ENCODE assay signal across 20 cellular contexts in the genomic region with DNA sequence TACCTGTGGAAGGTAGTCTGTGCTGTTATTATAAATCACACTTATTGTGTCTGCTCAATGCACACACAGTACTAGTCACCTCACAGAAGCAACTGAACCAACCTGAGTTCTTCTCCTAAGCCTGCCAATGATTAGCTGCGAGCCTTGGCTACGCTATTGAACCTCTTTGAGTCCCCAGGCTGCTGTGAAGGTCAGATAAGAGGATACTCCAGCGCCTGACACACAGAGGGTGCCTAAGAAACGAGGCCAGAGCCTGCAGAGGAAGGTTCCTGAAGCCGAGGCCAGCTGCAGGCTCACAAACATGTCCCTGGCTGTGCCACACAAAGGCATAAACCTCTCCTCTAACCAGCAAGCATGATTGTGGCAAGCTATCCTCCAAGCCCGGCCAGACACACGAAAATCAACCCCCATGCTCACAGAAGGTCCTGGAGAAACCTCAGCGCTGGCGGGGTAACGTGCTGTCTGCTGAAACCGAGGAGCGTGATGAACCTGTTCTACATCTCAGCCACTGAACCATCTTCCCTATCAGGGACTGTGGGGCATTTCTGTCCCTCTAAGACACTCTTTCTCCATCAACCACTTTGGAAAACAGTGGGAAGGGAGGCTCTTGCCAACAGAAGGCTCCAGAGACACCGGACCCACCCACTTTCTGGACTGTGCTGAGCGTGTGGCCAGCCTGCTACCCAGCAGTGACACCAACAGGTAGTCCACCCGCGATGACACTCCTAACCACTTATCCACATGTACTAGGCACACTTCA. TPM values are rescaled to one million over a fixed set of nuclear protein-coding genes. Genes with fewer than 3 reads are reported as not detected.
DNase-seq lines count a peak whose midpoint lies in the region; ATAC-seq and TF ChIP-seq lines count a peak whose summit lies in the region.
"Had no signal": no experiment of that assay in that cellular context is flagged by ENCODE, and none has a peak within 500 bp of the region (broad histone marks: within the 10 kb centered on the region; RNA-seq: fewer than 3 reads in every experiment).

No MANE protein-coding gene starts in this region.

- H3K4me1 ChIP-seq in PC-9 (replicated peaks; ENCODE audit: insufficient read depth) (peaks cover 29% of the 10 kb centered on the region), body of pancreas (peaks cover 43% of the 10 kb centered on the region), right atrium auricular region (peaks cover 0 to 53% of the 10 kb centered on the region in 2 donors)

- H3K36me3 ChIP-seq in PC-9 (ENCODE audit: low read depth) = peaks cover 12% of the 10 kb centered on the region
- peaks cover 0 to 3% of the 10 kb centered on the region in 2 donors for H3K36me3 ChIP-seq in body of pancreas (replicated peaks in 1 of 2; ENCODE audit: insufficient read depth in 1 of 2, low read depth in 2 of 2)
- peaks cover 20% of the 10 kb centered on the region for H3K36me3 ChIP-seq in right atrium auricular region
- H3K36me3 ChIP-seq: ovary had no signal

- peaks cover 46% of the 10 kb centered on the region for H3K79me2 ChIP-seq in PC-9 (ENCODE audit: low read depth)

- no peaks in the 10 kb centered on the region for H3K9me2 ChIP-seq in PC-9 (ENCODE audit: insufficient read depth)

- H3K4me3 ChIP-seq in PC-9 (no peak overlapping the region), body of pancreas (no peak overlapping the region), right atrium auricular region (no peak overlapping the region)
- H3K4me3 ChIP-seq: gastroesophageal sphincter, GM12878, ovary had no signal

- DNase-seq in PC-9 (no peak), body of pancreas (peak in 3 of 4 donors; percentile 51 to 62 (median 61)), right atrium auricular region (ENCODE audit: low spot score) (no peak), substantia nigra (lab: John Stamatoyannopoulos, UW) (peak in 5 of 49 donors; percentile 27 to 34 (median 28)), GF-D8 (lab: John Stamatoyannopoulos, UW) (no peak), NCI-H69 (lab: John Stamatoyannopoulos, UW) (no peak)
- DNase-seq: activated CD4-positive, alpha-beta T cell treated with anti-CD3 and anti-CD28 coated beads, Interleukin-2, amount 50 U/mL, for 48 hours; activated naive CD4-positive, alpha-beta T cell treated with anti-CD3 and anti-CD28 coated beads, Interleukin-2, amount 10 ng/mL, durations not matched to agents 7 days and 5 days; activated T-cell treated with anti-CD3 and anti-CD28 coated beads, Interleukin-2, amount 50 U/mL, for 1 hour; cortex of kidney; NCI-H2227 treated with DMSO at 0.1 percent for 48 hours; NK-92 treated with Interleukin-12 subunit alpha and Interleukin-12 subunit beta, amount 100 ng/mL, for 24 hours; ovary; stimulated activated CD4-positive, alpha-beta T cell treated with anti-CD3 and anti-CD28 coated beads, Interleukin-4, amount 100 ng/mL, for 1 hour; T-helper 1 cell had no signal

- H2AFZ ChIP-seq in PC-9 = no peak overlapping the region

- no peak for TF ChIP-seq POLR2A in body of pancreas (IDR thresholded peaks at IDR 0.05)

- CTCF ChIA-PET in PC-9 (lab: Charles Lee) = no interaction called here

- POLR2A ChIA-PET in PC-9 (lab: Charles Lee; ENCODE audit: unreplicated experiment) = interaction anchor here (0.6 kb wide), 1 partner anchor 331 kb away, joined by 7 read pairs; no protein-coding TSS in a partner anchor

- peaks cover 30% of the 10 kb centered on the region for H3F3A ChIP-seq in PC-9 (ENCODE audit: insufficient read depth, low read depth)

- TF ChIP-seq CTCF in PC-9 (conservative IDR thresholded peaks at IDR 0.05) = no peak
- no peak for TF ChIP-seq CTCF in body of pancreas (IDR thresholded peaks at IDR 0.05)
- TF ChIP-seq CTCF in right atrium auricular region (IDR thresholded peaks at IDR 0.05) = no peak

- H4K20me1 ChIP-seq in PC-9 (ENCODE audit: insufficient read depth) = no peaks in the 10 kb centered on the region; the same call in 1 of the 2 replicates

- H3K27ac ChIP-seq in PC-9 (0 out of 2 replicates have a peak overlapping the region, but pooled peaks have one; percentile 76), body of pancreas (peak overlapping the region; percentile 21 to 63 (median 48)), right atrium auricular region (peak overlapping the region; percentile 9 to 36), substantia nigra (ENCODE audit: low read depth, low read length, poor library complexity, severe bottlenecking) (peak overlapping the region; percentile 69)
- H3K27ac ChIP-seq: epithelial cell of prostate, gastroesophageal sphincter, ovary, VCaP had no signal

- ATAC-seq in body of pancreas (peak; percentile 49), HG03469 (IDR thresholded peaks at IDR 0.05; ENCODE audit: unreplicated experiment) (no peak)
- ATAC-seq: gastroesophageal sphincter, GM12878 had no signal

- no TSS peak for BruUV-seq in PC-9 (replicated peaks; lab: Mats Ljungman, UMichigan)

- 52 to 54% methylated on average over 14 to 16 of the region's 16 CpGs for WGBS in body of pancreas, 2 donors

- H3K4me2 ChIP-seq in PC-9 = no peak overlapping the region

- H3K9me3 ChIP-seq in PC-9 (ENCODE audit: insufficient read depth, low read depth) (no peaks in the 10 kb centered on the region), body of pancreas (no peaks in the 10 kb centered on the region), right atrium auricular region (no peaks in the 10 kb centered on the region)
- H3K9me3 ChIP-seq: gastroesophageal sphincter, ovary had no signal

- H3K27me3 ChIP-seq in PC-9 (ENCODE audit: insufficient read depth, low read depth) (no peaks in the 10 kb centered on the region), body of pancreas (no peaks in the 10 kb centered on the region), right atrium auricular region (no peaks in the 10 kb centered on the region)
- H3K27me3 ChIP-seq: gastroesophageal sphincter, ovary had no signal

- intact Hi-C loops in PC-9 (cut with micrococcal nuclease; ENCODE audit: unreplicated experiment) = no loop called here
- intact Hi-C loops in body of pancreas (cut with DNase I) = no loop called here

RNA-seq across cellular contexts. Expression of gene SLC25A51, which starts 53.2 kb away (rescaled TPM):
- total RNA-seq in PC-9 (2021) (12.7 and 14.9 TPM in 2 replicates), body of pancreas (10 to 100 TPM; 17.1 to 18.1 TPM), right atrium auricular region (10 to 100 TPM; 23.5 to 27.1 TPM)

Comparison
In these comparisons a context has a peak if more than half of its experiments do, and no peak if none do; other contexts are left out.
1. DNase-seq: peak in body of pancreas (3 of 4); none in PC-9 (0 of 2), right atrium auricular region (single experiment), GF-D8 (single experiment) and NCI-H69 (single experiment).
2. H3K27ac ChIP-seq: peak in every context shown above with its lines; median percentile 76 in PC-9; 69 in substantia nigra; 48 in body of pancreas; 22 in right atrium auricular region.